In the genomic region with DNA sequence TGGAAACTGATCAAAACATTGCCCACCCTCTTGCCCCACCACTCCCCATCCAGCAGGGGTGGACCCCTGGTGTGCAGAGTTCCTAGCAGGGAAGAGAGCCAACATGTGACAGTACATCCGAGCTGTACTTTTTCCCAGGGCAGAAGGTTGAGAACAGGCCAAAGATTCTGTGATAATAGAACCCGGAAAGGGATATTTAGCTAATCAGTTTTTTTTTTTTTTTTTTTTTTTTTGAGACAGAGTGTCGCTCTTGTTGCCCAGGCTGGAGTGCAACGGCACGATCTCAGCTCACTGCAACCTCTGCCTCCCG, we compare ENCODE assay signal across 14 cellular contexts. TPM values are rescaled to one million over a fixed set of nuclear protein-coding genes. Genes with fewer than 3 reads are reported as not detected.
A peak's percentile ranks its signal among the peaks of the same experiment; 100 is the strongest.
DNase-seq lines count a peak whose midpoint lies in the region; ATAC-seq and TF ChIP-seq lines count a peak whose summit lies in the region.
"Had no signal": no experiment of that assay in that cellular context is flagged by ENCODE, and none has a peak within 500 bp of the region (broad histone marks: within the 10 kb centered on the region; RNA-seq: fewer than 3 reads in every experiment).

No MANE protein-coding gene starts in this region.

- WGBS in GM23248 (ENCODE audit: low coverage in 1 of 2, low lambda C conversion rate in 2 of 2, missing lambda C conversion rate in 2 of 2), 2 experiments, result 7 to 13% methylated on average over 3 to 6 of the region's 6 CpGs

- no peak overlapping the region for H3K4me3 ChIP-seq in GM23248
- H3K4me3 ChIP-seq in stomach smooth muscle (ENCODE audit: low read length in 2 of 2), result peak overlapping the region in 1 of 2 donors; percentile 15
- H3K4me3 ChIP-seq: GM12878 had no signal

- H3K36me3 ChIP-seq in GM23248 (ENCODE audit: low read depth) (peaks cover 7% of the 10 kb centered on the region; the same call in 1 of the 2 replicates), stomach smooth muscle (ENCODE audit: control insufficient read depth in 2 of 2, insufficient read depth in 2 of 2, low read length in 2 of 2) (peaks cover 11 to 13% of the 10 kb centered on the region in 2 donors)

- no peaks in the 10 kb centered on the region for H3K27me3 ChIP-seq in GM23248 (replicated peaks; ENCODE audit: insufficient read depth)
- no peaks in the 10 kb centered on the region for H3K27me3 ChIP-seq in stomach smooth muscle (ENCODE audit: control insufficient read depth in 1 of 2, insufficient read depth in 2 of 2, low read length in 2 of 2)

- peak; percentile 46 for ATAC-seq in left lobe of liver
- no peak for ATAC-seq in HG03280 (IDR thresholded peaks at IDR 0.05; ENCODE audit: unreplicated experiment)
- ATAC-seq: activated CD8-positive, alpha-beta T cell treated with anti-CD3 and anti-CD28 coated beads, Interleukin-2, amount 10 ng/mL, durations not matched to agents 7 days and 5 days; GM12878; natural killer cell had no signal

- no peak overlapping the region for H3K4me2 ChIP-seq in GM23248 (ENCODE audit: unreplicated experiment)

- in situ Hi-C loops in GM23248 (cut with MboI), result no loop called here

- H3K79me2 ChIP-seq in GM23248 (ENCODE audit: insufficient read depth), result no peaks in the 10 kb centered on the region

- H3K27ac ChIP-seq in GM23248 (0 out of 2 replicates have a peak overlapping the region, but pooled peaks have one; percentile 17), VCaP (peak overlapping the region; percentile 80), stomach smooth muscle (ENCODE audit: low read length) (peak overlapping the region; percentile 37)

- DNase-seq in GM23248 (peak; percentile 39), left lobe of liver (ENCODE audit: low spot score) (no peak), NCI-H1417 treated with DMSO at 0.1 percent for 48 hours (lab: John Stamatoyannopoulos, UW) (no peak)
- DNase-seq in activated CD8-positive, alpha-beta memory T cell treated with anti-CD3 and anti-CD28 coated beads, Interleukin-2, amount 50 U/mL, for 48 hours, result no peak
- DNase-seq: activated CD8-positive, alpha-beta T cell treated with anti-CD3 and anti-CD28 coated beads, Interleukin-2, amount 10 ng/mL, durations not matched to agents 7 days and 5 days; activated effector memory CD4-positive, alpha-beta T cell treated with Interleukin-2 at 50 U/mL for 16 hours; IMR-90; natural killer cell; SIG-M5; stimulated activated CD4-positive, alpha-beta T cell treated with anti-CD3 and anti-CD28 coated beads, Interleukin-4, amount 100 ng/mL, for 24 hours had no signal

- peaks cover 39% of the 10 kb centered on the region for H3F3A ChIP-seq in GM23248 (ENCODE audit: insufficient read depth)

- H3K4me1 ChIP-seq in GM23248 (ENCODE audit: insufficient read depth) (peaks cover 9% of the 10 kb centered on the region), stomach smooth muscle (ENCODE audit: control insufficient read depth, insufficient read depth, low read length) (peaks cover 20% of the 10 kb centered on the region)

- H3K9ac ChIP-seq in GM23248 (no peak overlapping the region), stomach smooth muscle (ENCODE audit: low read length in 2 of 2) (peak overlapping the region in 1 of 2 donors; percentile 42)

- TF ChIP-seq CTCF in VCaP (conservative IDR thresholded peaks at IDR 0.05), result no peak

- H3K9me2 ChIP-seq in GM23248 (ENCODE audit: insufficient read depth), result no peaks in the 10 kb centered on the region

- H3K9me3 ChIP-seq in GM23248 (ENCODE audit: low read depth), result no peaks in the 10 kb centered on the region
- no peaks in the 10 kb centered on the region for H3K9me3 ChIP-seq in stomach smooth muscle (ENCODE audit: control insufficient read depth in 2 of 2, low read length in 2 of 2)

- no peak overlapping the region for H2AFZ ChIP-seq in GM23248

- H4K20me1 ChIP-seq in GM23248 (ENCODE audit: insufficient read depth), result no peaks in the 10 kb centered on the region

RNA-seq across cellular contexts. Expression of a gene that starts 8.7 kb away (rescaled TPM):
- total RNA-seq in GM23248 (2014; rRNA removed; shearing (Covaris generic)), result 61.0 and 116 TPM in 2 replicates
- 337 and 347 TPM in 2 replicates for polyA plus RNA-seq in GM23248 (2016; fragmentation: Nextera tagmentation; extraction: Ambion mirVana)
- total RNA-seq in left lobe of liver, result 8.9 TPM

RNA-seq across cellular contexts. Expression of a gene that starts 10.8 kb away (rescaled TPM):
- total RNA-seq in GM23248 (2014; rRNA removed; shearing (Covaris generic)), result 18.6 and 28.7 TPM in 2 replicates
- polyA plus RNA-seq in GM23248 (2016; fragmentation: Nextera tagmentation; extraction: Ambion mirVana), result 8.4 and 8.5 TPM in 2 replicates
- 35.5 TPM for total RNA-seq in left lobe of liver

RNA-seq across cellular contexts. Expression of a gene that starts 34.4 kb away (rescaled TPM):
- 50.0 and 55.6 TPM in 2 replicates for total RNA-seq in GM23248 (2014; rRNA removed; shearing (Covaris generic))
- polyA plus RNA-seq in GM23248 (2016; fragmentation: Nextera tagmentation; extraction: Ambion mirVana), result 28.6 and 28.8 TPM in 2 replicates
- total RNA-seq in left lobe of liver, result 50.1 TPM

RNA-seq across cellular contexts. Expression of a gene that starts 34.5 kb away (rescaled TPM):
- 4.3 and 9.5 TPM in 2 replicates for total RNA-seq in GM23248 (2014; rRNA removed; shearing (Covaris generic))
- 16.6 and 16.7 TPM in 2 replicates for polyA plus RNA-seq in GM23248 (2016; fragmentation: Nextera tagmentation; extraction: Ambion mirVana)
- 13.7 TPM for total RNA-seq in left lobe of liver

RNA-seq across cellular contexts. Expression of a gene that starts 40.3 kb away (rescaled TPM):
- total RNA-seq in GM23248 (2014; rRNA removed; shearing (Covaris generic)), result 2.7 and 2.9 TPM in 2 replicates
- polyA plus RNA-seq in GM23248 (2016; fragmentation: Nextera tagmentation; extraction: Ambion mirVana), result 0.85 and 0.86 TPM in 2 replicates
- 10.5 TPM for total RNA-seq in left lobe of liver

Comparison
In these comparisons a context has a peak if more than half of its experiments do, and no peak if none do; other contexts are left out.
1. H3K27ac ChIP-seq: peak in every context shown above with its lines; median percentile 80 in VCaP; 37 in stomach smooth muscle; 17 in GM23248.